Comparison of ENCODE assay signal across 8 cellular contexts in the genomic region with DNA sequence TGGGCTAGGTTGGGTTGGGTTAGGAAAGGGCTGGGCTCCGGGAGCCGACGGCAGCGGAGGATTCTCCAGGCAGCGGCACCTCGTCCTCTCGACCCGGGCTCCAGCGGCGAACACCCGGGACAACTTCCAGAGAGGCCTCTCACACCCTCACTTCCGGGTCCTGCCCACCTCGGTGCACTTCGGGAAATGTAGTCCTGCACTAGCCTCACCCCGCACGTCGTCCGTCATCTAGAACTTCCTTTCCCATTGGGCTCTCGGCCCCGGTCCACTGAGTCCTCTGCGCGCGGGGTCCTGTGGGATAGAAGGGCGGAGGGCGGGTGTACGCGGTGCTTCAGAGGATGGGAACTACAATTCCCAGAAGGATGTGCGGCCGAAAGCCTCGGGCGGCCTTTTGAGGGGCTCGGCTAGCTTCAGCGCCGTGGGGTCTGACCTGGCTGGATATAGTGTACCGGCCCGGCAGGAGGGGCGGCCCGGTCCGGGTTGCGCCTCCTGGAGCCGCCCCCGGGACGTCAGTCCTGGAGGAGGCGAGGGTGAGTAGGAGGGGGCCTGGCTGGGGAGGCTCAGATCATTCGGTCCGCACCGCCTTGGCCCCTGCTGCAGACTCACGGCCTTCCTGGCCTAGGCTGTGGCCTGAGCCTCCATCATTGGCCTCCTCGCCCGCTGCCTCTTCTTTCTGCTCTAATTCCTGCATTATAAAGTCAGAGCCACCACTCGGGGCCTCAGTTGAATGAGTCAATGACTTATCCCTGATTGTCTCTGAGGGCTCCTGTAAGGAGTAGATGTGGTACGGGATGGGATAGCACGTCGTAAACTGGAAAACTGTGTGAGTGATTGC. TPM values are rescaled to one million over a fixed set of nuclear protein-coding genes. Genes with fewer than 3 reads are reported as not detected.
DNase-seq lines count a peak whose midpoint lies in the region; ATAC-seq lines count a peak whose summit lies in the region.

A gene (minus strand): TSS at position 114 of the 835 bp plus-strand sequence. CDS start 160 bp downstream, outside the sequence.
A gene with protein sequence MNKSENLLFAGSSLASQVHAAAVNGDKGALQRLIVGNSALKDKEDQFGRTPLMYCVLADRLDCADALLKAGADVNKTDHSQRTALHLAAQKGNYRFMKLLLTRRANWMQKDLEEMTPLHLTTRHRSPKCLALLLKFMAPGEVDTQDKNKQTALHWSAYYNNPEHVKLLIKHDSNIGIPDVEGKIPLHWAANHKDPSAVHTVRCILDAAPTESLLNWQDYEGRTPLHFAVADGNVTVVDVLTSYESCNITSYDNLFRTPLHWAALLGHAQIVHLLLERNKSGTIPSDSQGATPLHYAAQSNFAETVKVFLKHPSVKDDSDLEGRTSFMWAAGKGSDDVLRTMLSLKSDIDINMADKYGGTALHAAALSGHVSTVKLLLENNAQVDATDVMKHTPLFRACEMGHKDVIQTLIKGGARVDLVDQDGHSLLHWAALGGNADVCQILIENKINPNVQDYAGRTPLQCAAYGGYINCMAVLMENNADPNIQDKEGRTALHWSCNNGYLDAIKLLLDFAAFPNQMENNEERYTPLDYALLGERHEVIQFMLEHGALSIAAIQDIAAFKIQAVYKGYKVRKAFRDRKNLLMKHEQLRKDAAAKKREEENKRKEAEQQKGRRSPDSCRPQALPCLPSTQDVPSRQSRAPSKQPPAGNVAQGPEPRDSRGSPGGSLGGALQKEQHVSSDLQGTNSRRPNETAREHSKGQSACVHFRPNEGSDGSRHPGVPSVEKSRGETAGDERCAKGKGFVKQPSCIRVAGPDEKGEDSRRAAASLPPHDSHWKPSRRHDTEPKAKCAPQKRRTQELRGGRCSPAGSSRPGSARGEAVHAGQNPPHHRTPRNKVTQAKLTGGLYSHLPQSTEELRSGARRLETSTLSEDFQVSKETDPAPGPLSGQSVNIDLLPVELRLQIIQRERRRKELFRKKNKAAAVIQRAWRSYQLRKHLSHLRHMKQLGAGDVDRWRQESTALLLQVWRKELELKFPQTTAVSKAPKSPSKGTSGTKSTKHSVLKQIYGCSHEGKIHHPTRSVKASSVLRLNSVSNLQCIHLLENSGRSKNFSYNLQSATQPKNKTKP (plus strand): TSS at position 357 of the 835 bp plus-strand sequence. CDS start 5,279 bp downstream, outside the sequence.

- peak within 1 kb of the TSS; percentile 95 to 99 for H3K27ac Mint-ChIP-seq in activated naive CD4-positive, alpha-beta T cell treated with anti-CD3 and anti-CD28 coated beads, Interleukin-2, amount 50 U/mL, for 72 hours

- H3K36me3 Mint-ChIP-seq in activated naive CD4-positive, alpha-beta T cell treated with anti-CD3 and anti-CD28 coated beads, Interleukin-2, amount 50 U/mL, for 72 hours = peaks cover 12 to 16% of the 10 kb centered on the region in 2 donors

- H3K27ac ChIP-seq in temporal lobe (ENCODE audit: low read depth, low read length) = peak within 1 kb of the TSS; percentile 82

- H3K4me3 ChIP-seq in GM08714 (ENCODE audit: low read length) = peak within 1 kb of the TSS; percentile 76

- H3K9me3 Mint-ChIP-seq in activated naive CD4-positive, alpha-beta T cell treated with anti-CD3 and anti-CD28 coated beads, Interleukin-2, amount 50 U/mL, for 72 hours = no peaks in the 10 kb centered on the region

- DNase-seq in NCI-H1092 treated with DMSO at 0.1 percent for 48 hours (lab: John Stamatoyannopoulos, UW) (peak; percentile 99), SKM-1 (lab: John Stamatoyannopoulos, UW; ENCODE audit: unreplicated experiment) (peak; percentile 72), glomerular endothelial cell (ENCODE audit: extremely low read depth, low read depth, low spot score) (peak; percentile 94), occipital lobe (lab: John Stamatoyannopoulos, UW) (peak; percentile 99)
- peak; percentile 90 to 94 for DNase-seq in activated naive CD4-positive, alpha-beta T cell treated with anti-CD3 and anti-CD28 coated beads, Interleukin-2, amount 50 U/mL, for 72 hours (ENCODE audit: low spot score in 2 of 2)

- ATAC-seq in HG02610 (IDR thresholded peaks at IDR 0.05; ENCODE audit: unreplicated experiment) = peak; percentile 98
- peak; percentile 98 to 99 for ATAC-seq in activated naive CD4-positive, alpha-beta T cell treated with anti-CD3 and anti-CD28 coated beads, Interleukin-2, amount 50 U/mL, for 72 hours

RNA-seq across cellular contexts. Expression of the first gene that starts in this region (rescaled TPM):
- total RNA-seq in activated naive CD4-positive, alpha-beta T cell treated with anti-CD3 and anti-CD28 coated beads, Interleukin-2, amount 50 U/mL, for 72 hours = 10 to 100 TPM; 10.7 to 11.5 TPM
- total RNA-seq in glomerular endothelial cell (21.5 and 26.4 TPM in 2 replicates), occipital lobe (31.5 TPM), temporal lobe (21.9 TPM)

RNA-seq across cellular contexts. Expression of the second gene that starts in this region (rescaled TPM):
- 10 to 100 TPM in 1 of 2 donors, 1 to 10 TPM in 1; 9.1 to 15.9 TPM for total RNA-seq in activated naive CD4-positive, alpha-beta T cell treated with anti-CD3 and anti-CD28 coated beads, Interleukin-2, amount 50 U/mL, for 72 hours
- total RNA-seq in glomerular endothelial cell (19.4 and 28.8 TPM in 2 replicates), occipital lobe (24.2 TPM), temporal lobe (18.4 TPM)

Comparison
In these comparisons a context has a peak if more than half of its experiments do, and no peak if none do; other contexts are left out.
1. Peak in every context shown above with its lines: DNase-seq, ATAC-seq, H3K4me3 ChIP-seq and H3K27ac ChIP-seq.